Comparison of ENCODE assay signal across 17 cellular contexts in genomic region chr19:45420356-45420755, GRCh38. TPM values are rescaled to one million over a fixed set of nuclear protein-coding genes. Genes with fewer than 3 reads are reported as not detected.
DNase-seq lines count a peak whose midpoint lies in the region; ATAC-seq, FAIRE-seq and TF ChIP-seq lines count a peak whose summit lies in the region.
"Had no signal": no experiment of that assay in that cellular context is flagged by ENCODE, and none has a peak within 500 bp of the region (broad histone marks: within the 10 kb centered on the region; RNA-seq: fewer than 3 reads in every experiment).

No MANE protein-coding gene starts in this region.

- H4K20me1 ChIP-seq in Karpas-422 (ENCODE audit: insufficient read depth, low read depth, low read length) (no peaks in the 10 kb centered on the region), astrocyte (ENCODE audit: insufficient read depth, low read length) (peaks cover 9% of the 10 kb centered on the region)

- ATAC-seq in stimulated activated memory B cell treated with anti-CD40 and anti-IgM and Interleukin-4, amounts not matched to agents 10 μg/mL and 1 μg/mL and 100 μg/mL, for 72 hours, result no peak
- ATAC-seq in HG02610 (IDR thresholded peaks at IDR 0.05; ENCODE audit: unreplicated experiment), result no peak
- no peak for ATAC-seq in omental fat pad (ENCODE audit: low FRiP score)
- ATAC-seq: activated CD4-positive, CD25-positive, alpha-beta regulatory T cell treated with anti-CD3 and anti-CD28 coated beads, Interleukin-2, amount 50 U/mL, for 24 hours; T-helper 17 cell had no signal

- CTCF ChIA-PET in activated naive CD4-positive, alpha-beta T cell treated with anti-CD3 and anti-CD28 coated beads for 36 hours (lab: Charles Lee), result interaction anchor here (0.6 to 0.9 kb wide), 2 partner anchors 59 to 1940 kb away, joined by 3 read pairs; no protein-coding TSS in a partner anchor

- H2AFZ ChIP-seq in Karpas-422 (ENCODE audit: low read length) (no peak overlapping the region), astrocyte (ENCODE audit: low read depth, low read length) (no peak overlapping the region)
- H2AFZ ChIP-seq: hepatocyte had no signal

- H3K79me2 ChIP-seq in Karpas-422 (ENCODE audit: low read length) (peaks cover 14% of the 10 kb centered on the region), astrocyte (ENCODE audit: insufficient read depth, low read length) (peaks cover 26% of the 10 kb centered on the region)

- FAIRE-seq in astrocyte (lab: Jason Lieb, UNC), result no peak

- H3K27ac Mint-ChIP-seq in activated naive CD4-positive, alpha-beta T cell treated with anti-CD3 and anti-CD28 coated beads for 36 hours, result peak overlapping the region; percentile 61
- peak overlapping the region; percentile 26 for H3K27ac Mint-ChIP-seq in astrocyte (ENCODE audit: unreplicated experiment)
- H3K27ac Mint-ChIP-seq in stimulated activated memory B cell treated with anti-CD40 and anti-IgM and Interleukin-4, amounts not matched to agents 10 μg/mL and 1 μg/mL and 100 μg/mL, for 72 hours, result peak overlapping the region; percentile 88
- H3K27ac Mint-ChIP-seq: T-helper 17 cell had no signal

- H3K27ac ChIP-seq in Karpas-422 (ENCODE audit: low read length) (peak overlapping the region; percentile 87), astrocyte (ENCODE audit: low read depth, low read length) (no peak overlapping the region)
- H3K27ac ChIP-seq: hepatocyte had no signal

- intact Hi-C loops in activated naive CD4-positive, alpha-beta T cell treated with anti-CD3 and anti-CD28 coated beads for 36 hours (cut with micrococcal nuclease), result loop anchor here (5.0 kb wide), 1 partner anchor 272 kb away; the partner anchor contains the start of genes QPCTL and SNRPD2

- H3K4me1 ChIP-seq in Karpas-422 (ENCODE audit: low read length) (peaks cover 46% of the 10 kb centered on the region), astrocyte (ENCODE audit: insufficient read depth, low read length) (peaks cover 25% of the 10 kb centered on the region)

- no peak overlapping the region for H3K4me3 Mint-ChIP-seq in activated naive CD4-positive, alpha-beta T cell treated with anti-CD3 and anti-CD28 coated beads for 36 hours
- H3K4me3 Mint-ChIP-seq in astrocyte (ENCODE audit: unreplicated experiment), result no peak overlapping the region
- H3K4me3 Mint-ChIP-seq in stimulated activated memory B cell treated with anti-CD40 and anti-IgM and Interleukin-4, amounts not matched to agents 10 μg/mL and 1 μg/mL and 100 μg/mL, for 72 hours, result peak overlapping the region; percentile 46
- H3K4me3 Mint-ChIP-seq: T-helper 17 cell had no signal

- peak overlapping the region; percentile 70 for H3K4me2 ChIP-seq in Karpas-422 (ENCODE audit: low read depth, low read length, poor library complexity, severe bottlenecking)
- no peak overlapping the region for H3K4me2 ChIP-seq in astrocyte (ENCODE audit: low read length)
- H3K4me2 ChIP-seq: hepatocyte had no signal

- no peak for DNase-seq in activated naive CD4-positive, alpha-beta T cell treated with anti-CD3 and anti-CD28 coated beads for 36 hours
- DNase-seq in activated naive CD4-positive, alpha-beta T cell (lab: John Stamatoyannopoulos, UW), result no peak
- no peak for DNase-seq in Karpas-422
- DNase-seq in astrocyte (ENCODE audit: low read depth), result no peak
- DNase-seq in activated CD4-positive, CD25-positive, alpha-beta regulatory T cell treated with anti-CD3 and anti-CD28 coated beads, Interleukin-2, amount 50 U/mL, for 72 hours, result no peak
- DNase-seq in omental fat pad (ENCODE audit: low spot score), result no peak
- DNase-seq: ACHN; activated T-cell treated with anti-CD3 and anti-CD28 coated beads, Interleukin-2, amount 50 U/mL, for 1 hour; midbrain; NCI-H1930; retina; stomach; T-helper 17 cell had no signal

- H3K9me3 ChIP-seq in Karpas-422 (ENCODE audit: low read length), result no peaks in the 10 kb centered on the region
- H3K9me3 ChIP-seq in astrocyte (ENCODE audit: insufficient read depth, low read depth, low read length), result no peaks in the 10 kb centered on the region
- H3K9me3 ChIP-seq: stomach had no signal

- H3K9me3 Mint-ChIP-seq in activated naive CD4-positive, alpha-beta T cell treated with anti-CD3 and anti-CD28 coated beads for 36 hours, result no peaks in the 10 kb centered on the region
- H3K9me3 Mint-ChIP-seq in astrocyte (ENCODE audit: unreplicated experiment), result no peaks in the 10 kb centered on the region
- no peaks in the 10 kb centered on the region for H3K9me3 Mint-ChIP-seq in stimulated activated memory B cell treated with anti-CD40 and anti-IgM and Interleukin-4, amounts not matched to agents 10 μg/mL and 1 μg/mL and 100 μg/mL, for 72 hours

- H3K9me2 ChIP-seq in Karpas-422 (replicated peaks; ENCODE audit: insufficient read depth, low read length), result no peaks in the 10 kb centered on the region

- H3K4me1 Mint-ChIP-seq in activated naive CD4-positive, alpha-beta T cell treated with anti-CD3 and anti-CD28 coated beads for 36 hours (ENCODE audit: low read depth), result peaks cover 47% of the 10 kb centered on the region
- peaks cover 5% of the 10 kb centered on the region for H3K4me1 Mint-ChIP-seq in astrocyte (ENCODE audit: low read depth, unreplicated experiment)
- peaks cover 70% of the 10 kb centered on the region for H3K4me1 Mint-ChIP-seq in stimulated activated memory B cell treated with anti-CD40 and anti-IgM and Interleukin-4, amounts not matched to agents 10 μg/mL and 1 μg/mL and 100 μg/mL, for 72 hours

- H3K4me3 ChIP-seq in Karpas-422 (ENCODE audit: low read length) (peak overlapping the region; percentile 57; the same call in 1 of the 2 replicates), astrocyte (ENCODE audit: insufficient read depth, low read depth, low read length) (no peak overlapping the region)
- H3K4me3 ChIP-seq: hepatocyte, stomach had no signal

- peak overlapping the region; percentile 70; the same call in 1 of the 2 replicates for H3K9ac ChIP-seq in Karpas-422 (ENCODE audit: low read length)
- H3K9ac ChIP-seq in astrocyte (ENCODE audit: low read length), result no peak overlapping the region

- H3K36me3 Mint-ChIP-seq in activated naive CD4-positive, alpha-beta T cell treated with anti-CD3 and anti-CD28 coated beads for 36 hours (ENCODE audit: low read depth), result peaks cover 16% of the 10 kb centered on the region
- H3K36me3 Mint-ChIP-seq in astrocyte (ENCODE audit: low read depth, unreplicated experiment), result peaks cover 18% of the 10 kb centered on the region
- H3K36me3 Mint-ChIP-seq in stimulated activated memory B cell treated with anti-CD40 and anti-IgM and Interleukin-4, amounts not matched to agents 10 μg/mL and 1 μg/mL and 100 μg/mL, for 72 hours, result peaks cover 45% of the 10 kb centered on the region

- H3K27me3 ChIP-seq in Karpas-422 (ENCODE audit: low read length) (no peaks in the 10 kb centered on the region), astrocyte (ENCODE audit: insufficient read depth, low read length) (no peaks in the 10 kb centered on the region)
- H3K27me3 ChIP-seq: hepatocyte, stomach had no signal

- H3K36me3 ChIP-seq in Karpas-422 (ENCODE audit: insufficient read depth, low read length) (peaks cover 10% of the 10 kb centered on the region), astrocyte (ENCODE audit: insufficient read depth, low read length) (peaks cover 13% of the 10 kb centered on the region)

- no peaks in the 10 kb centered on the region for H3K27me3 Mint-ChIP-seq in activated naive CD4-positive, alpha-beta T cell treated with anti-CD3 and anti-CD28 coated beads for 36 hours (ENCODE audit: low read depth)
- no peaks in the 10 kb centered on the region for H3K27me3 Mint-ChIP-seq in astrocyte (ENCODE audit: low read depth, unreplicated experiment)
- no peaks in the 10 kb centered on the region for H3K27me3 Mint-ChIP-seq in stimulated activated memory B cell treated with anti-CD40 and anti-IgM and Interleukin-4, amounts not matched to agents 10 μg/mL and 1 μg/mL and 100 μg/mL, for 72 hours
- H3K27me3 Mint-ChIP-seq: T-helper 17 cell had no signal

- TF ChIP-seq CTCF in astrocyte (IDR thresholded peaks at IDR 0.05; ENCODE audit: insufficient read depth, low read depth, low read length) (no peak), omental fat pad (IDR thresholded peaks at IDR 0.05) (no peak)

RNA-seq across cellular contexts. Expression of gene ERCC1, which starts 3.4 kb away (rescaled TPM):
- 10 to 100 TPM; 28.9 to 30.7 TPM for total RNA-seq in activated naive CD4-positive, alpha-beta T cell treated with anti-CD3 and anti-CD28 coated beads for 36 hours
- 121 and 175 TPM in 2 replicates for total RNA-seq in Karpas-422 (2014; rRNA removed; shearing (Covaris generic); ENCODE audit: low replicate concordance)
- total RNA-seq in astrocyte (67.5 and 70.4 TPM in 2 replicates), omental fat pad (10 to 100 TPM; 63.7 to 93.8 (median 76.5) TPM)

RNA-seq across cellular contexts. Expression of gene POLR1G, which starts 13.9 kb away (rescaled TPM):
- total RNA-seq in activated naive CD4-positive, alpha-beta T cell treated with anti-CD3 and anti-CD28 coated beads for 36 hours, result 1 to 10 TPM; 7.4 to 7.6 TPM
- total RNA-seq in Karpas-422 (2014; rRNA removed; shearing (Covaris generic); ENCODE audit: low replicate concordance), result 6.6 and 10.5 TPM in 2 replicates
- total RNA-seq in astrocyte (10.9 and 12.8 TPM in 2 replicates), omental fat pad (10 to 100 TPM in 1 of 4 donors, 1 to 10 TPM in 3; 5.2 to 29.8 (median 6.3) TPM)

RNA-seq across cellular contexts. Expression of gene PPP1R13L, which starts 15.5 kb away (rescaled TPM):
- total RNA-seq in activated naive CD4-positive, alpha-beta T cell treated with anti-CD3 and anti-CD28 coated beads for 36 hours, result 1 to 10 TPM; 4.0 to 4.8 TPM
- total RNA-seq in Karpas-422 (2014; rRNA removed; shearing (Covaris generic); ENCODE audit: low replicate concordance), result 1.0 and 1.1 TPM in 2 replicates
- 56.6 and 56.7 TPM in 2 replicates for total RNA-seq in astrocyte
- 10 to 100 TPM; 13.7 to 20.0 (median 15.6) TPM for total RNA-seq in omental fat pad

RNA-seq across cellular contexts. Expression of gene FOSB, which starts 47.4 kb away (rescaled TPM):
- total RNA-seq in activated naive CD4-positive, alpha-beta T cell treated with anti-CD3 and anti-CD28 coated beads for 36 hours, result 1 to 10 TPM; 8.0 to 8.7 TPM
- 2.5 and 4.0 TPM in 2 replicates for total RNA-seq in Karpas-422 (2014; rRNA removed; shearing (Covaris generic); ENCODE audit: low replicate concordance)
- total RNA-seq in astrocyte (8.2 and 13.3 TPM in 2 replicates), omental fat pad (100 to 1,000 TPM; 306 to 713 (median 395) TPM)

RNA-seq across cellular contexts. Expression of gene ERCC2, which starts 50.0 kb away (rescaled TPM):
- total RNA-seq in activated naive CD4-positive, alpha-beta T cell treated with anti-CD3 and anti-CD28 coated beads for 36 hours, result 10 to 100 TPM; 20.6 to 22.9 TPM
- 15.4 and 23.4 TPM in 2 replicates for total RNA-seq in Karpas-422 (2014; rRNA removed; shearing (Covaris generic); ENCODE audit: low replicate concordance)
- total RNA-seq in astrocyte, result 38.9 and 44.7 TPM in 2 replicates
- 10 to 100 TPM in 1 of 4 donors, 1 to 10 TPM in 3; 7.1 to 11.2 (median 8.4) TPM for total RNA-seq in omental fat pad

Comparison
In these comparisons a context has a peak if more than half of its experiments do, and no peak if none do; other contexts are left out.
1. H3K27ac Mint-ChIP-seq: peak in every context shown above with its lines; median percentile 88 in stimulated activated memory B cell treated with anti-CD40 and anti-IgM and Interleukin-4, amounts not matched to agents 10 μg/mL and 1 μg/mL and 100 μg/mL, for 72 hours; 61 in activated naive CD4-positive, alpha-beta T cell treated with anti-CD3 and anti-CD28 coated beads for 36 hours; 26 in astrocyte.